Comparison of ENCODE assay signal across 8 cellular contexts in genomic region chr19:48745208-48745995, GRCh38. TPM values are rescaled to one million over a fixed set of nuclear protein-coding genes. Genes with fewer than 3 reads are reported as not detected.
A peak's percentile ranks its signal among the peaks of the same experiment; 100 is the strongest.
DNase-seq lines count a peak whose midpoint lies in the region; ATAC-seq and FAIRE-seq lines count a peak whose summit lies in the region.

No MANE protein-coding gene starts in this region.

- FAIRE-seq in HTR-8/SVneo (lab: Jason Lieb, UNC) (no peak), RCC 7860 (lab: Jason Lieb, UNC) (no peak)

- no peak overlapping the region for H3K4me3 Mint-ChIP-seq in activated naive CD8-positive, alpha-beta T cell treated with anti-CD3 and anti-CD28 coated beads, Interleukin-2, amount 50 U/mL, for 24 hours

- H3K27ac Mint-ChIP-seq in activated naive CD8-positive, alpha-beta T cell treated with anti-CD3 and anti-CD28 coated beads, Interleukin-2, amount 50 U/mL, for 24 hours = no peak overlapping the region

- DNase-seq in COR-L47 (lab: John Stamatoyannopoulos, UW) (peak; percentile 45), HTR-8/SVneo (ENCODE audit: insufficient read length, low spot score) (peak; percentile 56), RCC 7860 (ENCODE audit: low spot score) (peak; percentile 4), hepatic stellate cell (ENCODE audit: low spot score) (peak; percentile 72), posterior vena cava (ENCODE audit: low spot score) (no peak)
- peak; percentile 59 for DNase-seq in activated naive CD8-positive, alpha-beta T cell treated with anti-CD3 and anti-CD28 coated beads, Interleukin-2, amount 50 U/mL, for 24 hours
- DNase-seq in stimulated activated CD4-positive, alpha-beta T cell treated with anti-CD3 and anti-CD28 coated beads, Interleukin-2, amount 100 ng/mL, for 4 hours (ENCODE audit: low read depth) = peak; percentile 27

- ATAC-seq in activated naive CD8-positive, alpha-beta T cell treated with anti-CD3 and anti-CD28 coated beads, Interleukin-2, amount 50 U/mL, for 24 hours = peak; percentile 78
- no peak for ATAC-seq in GM18909 (IDR thresholded peaks at IDR 0.05; ENCODE audit: poor library complexity, unreplicated experiment)

- no peaks in the 10 kb centered on the region for H3K36me3 Mint-ChIP-seq in activated naive CD8-positive, alpha-beta T cell treated with anti-CD3 and anti-CD28 coated beads, Interleukin-2, amount 50 U/mL, for 24 hours (ENCODE audit: low read depth)

- H3K9me3 Mint-ChIP-seq in activated naive CD8-positive, alpha-beta T cell treated with anti-CD3 and anti-CD28 coated beads, Interleukin-2, amount 50 U/mL, for 24 hours = no peaks in the 10 kb centered on the region

- intact Hi-C loops in posterior vena cava (cut with DNase I) = no loop called here

- H3K4me1 Mint-ChIP-seq in activated naive CD8-positive, alpha-beta T cell treated with anti-CD3 and anti-CD28 coated beads, Interleukin-2, amount 50 U/mL, for 24 hours = peaks cover 14% of the 10 kb centered on the region

- H3K27me3 Mint-ChIP-seq in activated naive CD8-positive, alpha-beta T cell treated with anti-CD3 and anti-CD28 coated beads, Interleukin-2, amount 50 U/mL, for 24 hours = peaks cover 23% of the 10 kb centered on the region

RNA-seq across cellular contexts. Expression of gene IZUMO1, which starts 1.3 kb away (rescaled TPM):
- total RNA-seq in posterior vena cava = under 1 TPM; 0.52 to 0.56 TPM

RNA-seq across cellular contexts. Expression of gene RASIP1, which starts 5.0 kb away (rescaled TPM):
- total RNA-seq in posterior vena cava = 10 to 100 TPM; 13.8 to 19.2 TPM

RNA-seq across cellular contexts. Expression of gene FUT1, which starts 7.0 kb away (rescaled TPM):
- 1 to 10 TPM; 1.5 to 2.1 TPM for total RNA-seq in posterior vena cava

RNA-seq across cellular contexts. Expression of gene FGF21, which starts 9.9 kb away (rescaled TPM):
- total RNA-seq in posterior vena cava = not detected

RNA-seq across cellular contexts. Expression of gene MAMSTR, which starts 25.9 kb away (rescaled TPM):
- 1 to 10 TPM in 1 of 2 donors, under 1 TPM in 1; 0.90 to 1.1 TPM for total RNA-seq in posterior vena cava
